Comparison of ENCODE assay signal across 1 cellular context in genomic region chr7:87687653-87688254, GRCh38.
TF ChIP-seq lines count a peak whose summit lies in the region.

No MANE protein-coding gene starts in this region.

TF ChIP-seq in HCT116, 20 proteins besides CTCF, POLR2A, EP300 and RAD21 (continued from another document):
- TF ChIP-seq CEBPB (IDR thresholded peaks at IDR 0.05; ENCODE audit: low read depth): no peak
- TF ChIP-seq JUND (IDR thresholded peaks at IDR 0.05): no peak
- TF ChIP-seq SP1 (IDR thresholded peaks at IDR 0.05; ENCODE audit: low read depth): no peak
- no peak for TF ChIP-seq ZNF274 (IDR thresholded peaks at IDR 0.05; ENCODE audit: low read depth, low read length)
- no peak for TF ChIP-seq ELF1 (IDR thresholded peaks at IDR 0.05; ENCODE audit: borderline replicate concordance, low read depth)
- no peak for TF ChIP-seq CBX3 (IDR thresholded peaks at IDR 0.05; ENCODE audit: low read depth)
- TF ChIP-seq TCF7L2 (IDR thresholded peaks at IDR 0.05; ENCODE audit: borderline replicate concordance, extremely low read depth, insufficient read depth, insufficient read length): no peak
- no peak for TF ChIP-seq MAX (IDR thresholded peaks at IDR 0.05)
- no peak for TF ChIP-seq EZH2 (IDR thresholded peaks at IDR 0.05)
- TF ChIP-seq, protein P1, sequence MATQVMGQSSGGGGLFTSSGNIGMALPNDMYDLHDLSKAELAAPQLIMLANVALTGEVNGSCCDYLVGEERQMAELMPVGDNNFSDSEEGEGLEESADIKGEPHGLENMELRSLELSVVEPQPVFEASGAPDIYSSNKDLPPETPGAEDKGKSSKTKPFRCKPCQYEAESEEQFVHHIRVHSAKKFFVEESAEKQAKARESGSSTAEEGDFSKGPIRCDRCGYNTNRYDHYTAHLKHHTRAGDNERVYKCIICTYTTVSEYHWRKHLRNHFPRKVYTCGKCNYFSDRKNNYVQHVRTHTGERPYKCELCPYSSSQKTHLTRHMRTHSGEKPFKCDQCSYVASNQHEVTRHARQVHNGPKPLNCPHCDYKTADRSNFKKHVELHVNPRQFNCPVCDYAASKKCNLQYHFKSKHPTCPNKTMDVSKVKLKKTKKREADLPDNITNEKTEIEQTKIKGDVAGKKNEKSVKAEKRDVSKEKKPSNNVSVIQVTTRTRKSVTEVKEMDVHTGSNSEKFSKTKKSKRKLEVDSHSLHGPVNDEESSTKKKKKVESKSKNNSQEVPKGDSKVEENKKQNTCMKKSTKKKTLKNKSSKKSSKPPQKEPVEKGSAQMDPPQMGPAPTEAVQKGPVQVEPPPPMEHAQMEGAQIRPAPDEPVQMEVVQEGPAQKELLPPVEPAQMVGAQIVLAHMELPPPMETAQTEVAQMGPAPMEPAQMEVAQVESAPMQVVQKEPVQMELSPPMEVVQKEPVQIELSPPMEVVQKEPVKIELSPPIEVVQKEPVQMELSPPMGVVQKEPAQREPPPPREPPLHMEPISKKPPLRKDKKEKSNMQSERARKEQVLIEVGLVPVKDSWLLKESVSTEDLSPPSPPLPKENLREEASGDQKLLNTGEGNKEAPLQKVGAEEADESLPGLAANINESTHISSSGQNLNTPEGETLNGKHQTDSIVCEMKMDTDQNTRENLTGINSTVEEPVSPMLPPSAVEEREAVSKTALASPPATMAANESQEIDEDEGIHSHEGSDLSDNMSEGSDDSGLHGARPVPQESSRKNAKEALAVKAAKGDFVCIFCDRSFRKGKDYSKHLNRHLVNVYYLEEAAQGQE (IDR thresholded peaks at IDR 0.05; ENCODE audit: low read depth): no peak
- no peak for TF ChIP-seq YY1 (IDR thresholded peaks at IDR 0.05; ENCODE audit: extremely low read depth, insufficient replicate concordance, low read depth, low read length)
- no peak for TF ChIP-seq ATF3 (IDR thresholded peaks at IDR 0.05)
- no peak for TF ChIP-seq ZFX (IDR thresholded peaks at IDR 0.05)
- no peak for TF ChIP-seq POLR2AphosphoS5 (IDR thresholded peaks at IDR 0.05; ENCODE audit: low read depth, low read length)
